ENCODE assay signal across 10 cellular contexts in genomic region chr2:240369725-240370585, GRCh38.
A peak's percentile ranks its signal among the peaks of the same experiment; 100 is the strongest.
DNase-seq lines count a peak whose midpoint lies in the region; ATAC-seq and TF ChIP-seq lines count a peak whose summit lies in the region.
"Had no signal": no experiment of that assay in that cellular context is flagged by ENCODE, and none has a peak within 500 bp of the region (broad histone marks: within the 10 kb centered on the region; RNA-seq: fewer than 3 reads in every experiment).

No MANE protein-coding gene starts in this region.

- H3K27ac Mint-ChIP-seq in HFFc6 = peak overlapping the region; percentile 95
- H3K27ac Mint-ChIP-seq: activated naive CD4-positive, alpha-beta T cell treated with anti-CD3 and anti-CD28 coated beads for 36 hours had no signal

- no peaks in the 10 kb centered on the region for H3K9me3 Mint-ChIP-seq in HFFc6
- H3K9me3 Mint-ChIP-seq in activated T-cell treated with anti-CD3 and anti-CD28 coated beads, Interleukin-2, amount 50 U/mL, for 4 hours = no peaks in the 10 kb centered on the region
- H3K9me3 Mint-ChIP-seq: activated naive CD4-positive, alpha-beta T cell treated with anti-CD3 and anti-CD28 coated beads for 36 hours had no signal

- no peak for ATAC-seq in activated T-cell treated with anti-CD3 and anti-CD28 coated beads, Interleukin-2, amount 50 U/mL, for 4 hours
- ATAC-seq in HG03354 (IDR thresholded peaks at IDR 0.05; ENCODE audit: poor library complexity, severe bottlenecking, unreplicated experiment) = no peak

- H3K4me1 Mint-ChIP-seq in HFFc6 (ENCODE audit: low read depth) = peaks cover 54% of the 10 kb centered on the region
- no peaks in the 10 kb centered on the region for H3K4me1 Mint-ChIP-seq in activated T-cell treated with anti-CD3 and anti-CD28 coated beads, Interleukin-2, amount 50 U/mL, for 4 hours (ENCODE audit: low read depth)

- no peaks in the 10 kb centered on the region; the same call in 1 of the 2 replicates for H3K27me3 Mint-ChIP-seq in HFFc6 (ENCODE audit: insufficient read depth)
- H3K27me3 Mint-ChIP-seq in activated T-cell treated with anti-CD3 and anti-CD28 coated beads, Interleukin-2, amount 50 U/mL, for 4 hours (ENCODE audit: low read depth) = no peaks in the 10 kb centered on the region

- H3K27ac ChIP-seq in caudate nucleus (ENCODE audit: low read depth, low read length) = peak overlapping the region; percentile 76
- H3K27ac ChIP-seq in substantia nigra (ENCODE audit: low read depth, low read length, poor library complexity, severe bottlenecking) = peak overlapping the region; percentile 73

- peak overlapping the region; percentile 30; the same call in 1 of the 2 replicates for H3K4me3 Mint-ChIP-seq in HFFc6
- H3K4me3 Mint-ChIP-seq in activated T-cell treated with anti-CD3 and anti-CD28 coated beads, Interleukin-2, amount 50 U/mL, for 4 hours = no peak overlapping the region
- H3K4me3 Mint-ChIP-seq: activated naive CD4-positive, alpha-beta T cell treated with anti-CD3 and anti-CD28 coated beads for 36 hours had no signal

- TF ChIP-seq CTCF in HFFc6 (IDR thresholded peaks at IDR 0.05) = peak; percentile 31; the same call in 1 of the 2 replicates

- peak; percentile 95 for DNase-seq in HFFc6
- DNase-seq in caudate nucleus (lab: John Stamatoyannopoulos, UW) = peak in 51 of 61 donors; percentile 24 to 85 (median 51)
- DNase-seq in kidney glomerular epithelial cell (lab: John Stamatoyannopoulos, UW) = peak; percentile 78
- peak in 41 of 49 donors; percentile 12 to 83 (median 61) for DNase-seq in substantia nigra (lab: John Stamatoyannopoulos, UW)
- DNase-seq in activated T-cell treated with anti-CD3 and anti-CD28 coated beads, Interleukin-2, amount 50 U/mL, for 4 hours = no peak
- no peak for DNase-seq in NCI-H2029 treated with DMSO at 0.1 percent for 48 hours (lab: John Stamatoyannopoulos, UW)
- no peak for DNase-seq in T-helper 1 cell
- DNase-seq: activated naive CD4-positive, alpha-beta T cell treated with anti-CD3 and anti-CD28 coated beads for 36 hours; right lobe of liver had no signal

- H3K36me3 Mint-ChIP-seq in HFFc6 (ENCODE audit: low read depth) = no peaks in the 10 kb centered on the region
- no peaks in the 10 kb centered on the region for H3K36me3 Mint-ChIP-seq in activated T-cell treated with anti-CD3 and anti-CD28 coated beads, Interleukin-2, amount 50 U/mL, for 4 hours (ENCODE audit: insufficient read depth)

Comparison
In these comparisons a context has a peak if more than half of its experiments do, and no peak if none do; other contexts are left out.
1. DNase-seq: peak in HFFc6 (single experiment), caudate nucleus (51 of 61), kidney glomerular epithelial cell (single experiment) and substantia nigra (41 of 49); none in activated T-cell treated with anti-CD3 and anti-CD28 coated beads, Interleukin-2, amount 50 U/mL, for 4 hours (single experiment), NCI-H2029 treated with DMSO at 0.1 percent for 48 hours (single experiment) and T-helper 1 cell (0 of 5).